ENCODE assay signal across 17 cellular contexts in genomic region chr3:129617381-129618185, GRCh38. TPM values are rescaled to one million over a fixed set of nuclear protein-coding genes. Genes with fewer than 3 reads are reported as not detected.
DNase-seq lines count a peak whose midpoint lies in the region; ATAC-seq, FAIRE-seq and TF ChIP-seq lines count a peak whose summit lies in the region.
"Had no signal": no experiment of that assay in that cellular context is flagged by ENCODE, and none has a peak within 500 bp of the region (broad histone marks: within the 10 kb centered on the region; RNA-seq: fewer than 3 reads in every experiment).

No MANE protein-coding gene starts in this region.

- TF ChIP-seq POLR2A in Peyer's patch (IDR thresholded peaks at IDR 0.05) = no peak

- peak overlapping the region; percentile 84 to 100 (median 97) for H3K4me2 ChIP-seq in BLaER1 treated with 17β-estradiol and CSF1 and Interleukin-3, amounts not matched to agents 10 nM and 100 nM

- FAIRE-seq in kidney (lab: Jason Lieb, UNC) = no peak
- FAIRE-seq: frontal cortex had no signal

- peaks cover 90 to 100% (median 97%) of the 10 kb centered on the region in 10 experiments for H3K4me1 ChIP-seq in BLaER1 treated with 17β-estradiol and CSF1 and Interleukin-3, amounts not matched to agents 10 nM and 100 nM
- peaks cover 0 to 18% (median 2%) of the 10 kb centered on the region in 4 donors for H3K4me1 ChIP-seq in Peyer's patch
- H3K4me1 ChIP-seq in kidney (ENCODE audit: control insufficient read depth in 1 of 2, insufficient read depth in 1 of 2, low read depth in 1 of 2, low read length in 2 of 2) = peaks cover 0 to 41% of the 10 kb centered on the region in 2 donors
- peaks cover 41 to 67% (median 61%) of the 10 kb centered on the region in 3 donors for H3K4me1 ChIP-seq in skeletal muscle tissue (ENCODE audit: control insufficient read depth in 3 of 3, insufficient read depth in 3 of 3, low read length in 3 of 3)

- DNase-seq in Peyer's patch = no peak
- DNase-seq in kidney = peak; percentile 55
- no peak for DNase-seq in NCI-H526 (lab: John Stamatoyannopoulos, UW)
- no peak for DNase-seq in head of caudate nucleus
- DNase-seq: activated naive CD4-positive, alpha-beta T cell treated with anti-CD3 and anti-CD28 coated beads, Interleukin-2, amount 10 ng/mL, durations not matched to agents 7 days and 5 days; activated T-cell treated with anti-CD3 and anti-CD28 coated beads for 4 hours; naive thymus-derived CD4-positive, alpha-beta T cell; NCI-H1105; NCI-H2107; NCI-H524 had no signal

- H3K27me3 ChIP-seq in BLaER1 treated with 17β-estradiol and CSF1 and Interleukin-3, amounts not matched to agents 10 nM and 100 nM = no peaks in the 10 kb centered on the region
- H3K27me3 ChIP-seq in Peyer's patch = no peaks in the 10 kb centered on the region
- H3K27me3 ChIP-seq in skeletal muscle tissue (ENCODE audit: control insufficient read depth in 3 of 3, insufficient read depth in 3 of 3, low read length in 3 of 3) = peaks cover 0 to 2% (median 0%) of the 10 kb centered on the region in 3 donors

- intact Hi-C loops in kidney (cut with DNase I) = no loop called here
- intact Hi-C loops in head of caudate nucleus (cut with DNase I) = no loop called here

- H3K9ac ChIP-seq in BLaER1 treated with 17β-estradiol and CSF1 and Interleukin-3, amounts not matched to agents 10 nM and 100 nM = peak overlapping the region in 10 of 11 experiments; percentile 47 to 74 (median 68); a peak in 16 of 22 replicates
- H3K9ac ChIP-seq in kidney (ENCODE audit: low read length in 2 of 2) = no peak overlapping the region
- H3K9ac ChIP-seq in skeletal muscle tissue (ENCODE audit: low read depth in 1 of 3, low read length in 3 of 3) = no peak overlapping the region

- H4K20me1 ChIP-seq in BLaER1 treated with 17β-estradiol and CSF1 and Interleukin-3, amounts not matched to agents 10 nM and 100 nM = no peaks in the 10 kb centered on the region

- peak overlapping the region in 3 of 10 experiments; percentile 26 to 56 (median 52); a peak in 4 of 20 replicates for H3K4me3 ChIP-seq in BLaER1 treated with 17β-estradiol and CSF1 and Interleukin-3, amounts not matched to agents 10 nM and 100 nM
- H3K4me3 ChIP-seq in Peyer's patch (no peak overlapping the region), kidney (ENCODE audit: low read length in 2 of 2) (no peak overlapping the region), skeletal muscle tissue (ENCODE audit: low read length in 3 of 3) (no peak overlapping the region)
- H3K4me3 ChIP-seq: coronary artery, lung had no signal

- TF ChIP-seq CTCF in Peyer's patch (IDR thresholded peaks at IDR 0.05) (no peak), kidney (IDR thresholded peaks at IDR 0.05; ENCODE audit: borderline replicate concordance, extremely low read depth, insufficient read depth) (no peak)

- no peaks in the 10 kb centered on the region for H3K9me3 ChIP-seq in BLaER1 treated with 17β-estradiol and CSF1 and Interleukin-3, amounts not matched to agents 10 nM and 100 nM (replicated peaks in 1 of 11)
- H3K9me3 ChIP-seq in Peyer's patch (no peaks in the 10 kb centered on the region), kidney (ENCODE audit: control insufficient read depth in 1 of 2, low read length in 2 of 2) (no peaks in the 10 kb centered on the region), skeletal muscle tissue (ENCODE audit: control insufficient read depth in 3 of 3, low read length in 3 of 3) (no peaks in the 10 kb centered on the region)

- peak overlapping the region; percentile 66 to 83 (median 76); a peak in 21 of 22 replicates for H3K27ac ChIP-seq in BLaER1 treated with 17β-estradiol and CSF1 and Interleukin-3, amounts not matched to agents 10 nM and 100 nM
- H3K27ac ChIP-seq in Peyer's patch (peak overlapping the region in 3 of 4 donors; percentile 26 to 49 (median 29)), kidney (ENCODE audit: low read depth in 2 of 2, low read length in 2 of 2) (peak overlapping the region; percentile 71 to 83), skeletal muscle tissue (ENCODE audit: low read depth, low read length) (peak overlapping the region; percentile 72)

- H3K36me3 ChIP-seq in BLaER1 treated with 17β-estradiol and CSF1 and Interleukin-3, amounts not matched to agents 10 nM and 100 nM = no peaks in the 10 kb centered on the region
- no peaks in the 10 kb centered on the region for H3K36me3 ChIP-seq in Peyer's patch
- H3K36me3 ChIP-seq in kidney (ENCODE audit: control insufficient read depth in 1 of 2, insufficient read depth in 2 of 2, low read length in 2 of 2) = no peaks in the 10 kb centered on the region
- H3K36me3 ChIP-seq in skeletal muscle tissue (ENCODE audit: control insufficient read depth in 3 of 3, insufficient read depth in 3 of 3, low read length in 3 of 3) = no peaks in the 10 kb centered on the region

- ATAC-seq in HG03520 (IDR thresholded peaks at IDR 0.05; ENCODE audit: unreplicated experiment) (no peak), HG03442 (IDR thresholded peaks at IDR 0.05; ENCODE audit: unreplicated experiment) (no peak)

RNA-seq across cellular contexts. Expression of gene PLXND1, which starts 11.1 kb away (rescaled TPM):
- total RNA-seq in Peyer's patch (100 to 1,000 TPM in 1 of 4 donors, 10 to 100 TPM in 3; 13.1 to 305 (median 48.2) TPM), kidney (152 TPM), skeletal muscle tissue (92.4 TPM)
- polyA plus RNA-seq in kidney (ENCODE audit: insufficient read depth, low read depth, low replicate concordance) = 67.0 TPM

Comparison
In these comparisons a context has a peak if more than half of its experiments do, and no peak if none do; other contexts are left out.
1. H3K9ac ChIP-seq: peak in BLaER1 treated with 17β-estradiol and CSF1 and Interleukin-3, amounts not matched to agents 10 nM and 100 nM (10 of 11); none in kidney (0 of 2) and skeletal muscle tissue (0 of 3).
2. Peak in every context shown above with its lines, with median percentiles within 50 percentile points of each other: H3K27ac ChIP-seq.